In genomic region chr13:98470920-98471319, GRCh38 we compare ENCODE assay signal across 14 cellular contexts.
"Had no signal": no experiment of that assay in that cellular context is flagged by ENCODE, and none has a peak within 500 bp of the region (broad histone marks: within the 10 kb centered on the region; RNA-seq: fewer than 3 reads in every experiment).

No MANE protein-coding gene starts in this region.

- DNase-seq: activated CD4-positive, alpha-beta T cell treated with anti-CD3 and anti-CD28 coated beads for 1 hour; activated CD8-positive, alpha-beta memory T cell treated with anti-CD3 and anti-CD28 coated beads, Interleukin-2, amount 50 U/mL, for 48 hours; activated naive CD4-positive, alpha-beta T cell treated with anti-CD3 and anti-CD28 coated beads, Interleukin-2, amount 10 ng/mL, durations not matched to agents 7 days and 5 days; amniotic stem cell; naive thymus-derived CD8-positive, alpha-beta T cell; stimulated activated CD4-positive, alpha-beta T cell treated with anti-CD3 and anti-CD28 coated beads, Interleukin-4, amount 100 ng/mL, for 1 hour; stimulated activated naive CD4-positive, alpha-beta T cell treated with Interleukin-2 at 50 U/mL for 16 hours; T1000; transverse colon had no signal

- H3K4me3 ChIP-seq: coronary artery, esophagus muscularis mucosa, transverse colon had no signal

- H3K4me3 Mint-ChIP-seq: activated naive CD4-positive, alpha-beta T cell treated with anti-CD3 and anti-CD28 coated beads, Interleukin-2, amount 10 ng/mL, durations not matched to agents 7 days and 5 days; brain; central memory CD8-positive, alpha-beta T cell had no signal

- ATAC-seq: left lobe of liver; naive thymus-derived CD8-positive, alpha-beta T cell had no signal

- H3K9me3 Mint-ChIP-seq: brain; central memory CD8-positive, alpha-beta T cell; naive thymus-derived CD8-positive, alpha-beta T cell had no signal

- H3K27ac ChIP-seq: coronary artery, esophagus muscularis mucosa, transverse colon had no signal

- H3K9me3 ChIP-seq: esophagus muscularis mucosa, transverse colon had no signal

- H3K27me3 Mint-ChIP-seq: activated naive CD4-positive, alpha-beta T cell treated with anti-CD3 and anti-CD28 coated beads, Interleukin-2, amount 10 ng/mL, durations not matched to agents 7 days and 5 days; brain; central memory CD8-positive, alpha-beta T cell; naive thymus-derived CD8-positive, alpha-beta T cell had no signal

- H3K27me3 ChIP-seq: esophagus muscularis mucosa, transverse colon had no signal
